17 cellular contexts compared by ENCODE assay signal in genomic region chr10:102334106-102334505, GRCh38.
DNase-seq lines count a peak whose midpoint lies in the region; TF ChIP-seq lines count a peak whose summit lies in the region.
"Had no signal": no experiment of that assay in that cellular context is flagged by ENCODE, and none has a peak within 500 bp of the region (broad histone marks: within the 10 kb centered on the region; RNA-seq: fewer than 3 reads in every experiment).

No MANE protein-coding gene starts in this region.

- H3K27ac ChIP-seq in H9 (ENCODE audit: insufficient read length, low read depth, low read length) = no peak overlapping the region
- H3K27ac ChIP-seq: adrenal gland; BLaER1 treated with 17β-estradiol and CSF1 and Interleukin-3, amounts not matched to agents 10 nM and 100 nM had no signal

- no CpG with 5 or more reads among the region's 4 CpGs for WGBS in H9 (ENCODE audit: extremely low coverage, insufficient read length, low lambda C conversion rate)

- H2AFZ ChIP-seq in H9 (ENCODE audit: low read length) = no peak overlapping the region

- H3K23ac ChIP-seq in H9 (ENCODE audit: insufficient read length, low read depth, low read length) = no peak overlapping the region

- H3K27me3 Mint-ChIP-seq in H9 (ENCODE audit: low read depth) = peaks cover 36% of the 10 kb centered on the region
- H3K27me3 Mint-ChIP-seq: effector memory CD8-positive, alpha-beta T cell; stimulated activated memory B cell treated with anti-CD40 and anti-IgM and Interleukin-4, amounts not matched to agents 10 μg/mL and 1 μg/mL and 100 μg/mL, for 72 hours had no signal

- no peaks in the 10 kb centered on the region for H3K79me1 ChIP-seq in H9 (ENCODE audit: insufficient read depth, low read depth, low read length, poor library complexity, severe bottlenecking)

- H3K4me3 Mint-ChIP-seq in H9 = no peak overlapping the region
- H3K4me3 Mint-ChIP-seq: effector memory CD8-positive, alpha-beta T cell; stimulated activated memory B cell treated with anti-CD40 and anti-IgM and Interleukin-4, amounts not matched to agents 10 μg/mL and 1 μg/mL and 100 μg/mL, for 72 hours had no signal

- no peak overlapping the region for H2BK120ac ChIP-seq in H9 (ENCODE audit: low read depth, low read length, poor library complexity, severe bottlenecking)

- H3K79me2 ChIP-seq in H9 (ENCODE audit: insufficient read depth, low read length) = no peaks in the 10 kb centered on the region

- no peak overlapping the region for H2AK5ac ChIP-seq in H9 (ENCODE audit: insufficient read length, low read length)

- H3K4me1 ChIP-seq in H9 (ENCODE audit: insufficient read depth, low read length) = no peaks in the 10 kb centered on the region

- DNase-seq in MV-4-11 (lab: John Stamatoyannopoulos, UW) = peak; percentile 65
- DNase-seq in cerebellum (ENCODE audit: low spot score) = peak; percentile 72
- peak; percentile 63 for DNase-seq in kidney glomerular epithelial cell (lab: John Stamatoyannopoulos, UW)
- DNase-seq in retinal pigment epithelial cell (ENCODE audit: low read depth) = peak; percentile 90
- DNase-seq in activated gamma-delta T cell treated with Interleukin-2 at 50 U/mL for 16 hours = no peak
- DNase-seq in AG08396 (ENCODE audit: low spot score) = no peak
- no peak for DNase-seq in H9
- DNase-seq in GM13977 (ENCODE audit: low spot score) = no peak
- DNase-seq: activated CD8-positive, alpha-beta memory T cell treated with anti-CD3 and anti-CD28 coated beads, Interleukin-2, amount 50 U/mL, for 48 hours; effector memory CD8-positive, alpha-beta T cell; mammary epithelial cell; NCI-H187; NK-92 treated with Interleukin-12 subunit alpha and Interleukin-12 subunit beta, amount 100 ng/mL, for 24 hours; stimulated activated CD4-positive, alpha-beta T cell treated with anti-CD3 and anti-CD28 coated beads, Interleukin-4, amount 100 ng/mL, for 24 hours had no signal

- H3K56ac ChIP-seq in H9 (ENCODE audit: insufficient read length, low read depth, low read length) = no peak overlapping the region

- no peak overlapping the region for H2BK5ac ChIP-seq in H9 (ENCODE audit: insufficient read length, low read length)

- no peak overlapping the region for H3K4me2 ChIP-seq in H9 (ENCODE audit: insufficient read depth, insufficient read length, low read length)

- no peak for TF ChIP-seq CTCF in retinal pigment epithelial cell (conservative IDR thresholded peaks at IDR 0.05; ENCODE audit: low read depth, low read length)
- no peak for TF ChIP-seq CTCF in H9 (conservative IDR thresholded peaks at IDR 0.05)
- no peak for TF ChIP-seq CTCF in GM13977 (IDR thresholded peaks at IDR 0.05; ENCODE audit: extremely low read depth, insufficient read depth, missing control alignments)

- H4K91ac ChIP-seq in H9 (ENCODE audit: insufficient read length, low read depth, low read length) = no peak overlapping the region

- no peak overlapping the region for H4K5ac ChIP-seq in H9 (ENCODE audit: insufficient read length, low read depth, low read length)

- H3K23me2 ChIP-seq in H9 (ENCODE audit: insufficient read length, low read depth, low read length, poor library complexity, severe bottlenecking) = no peaks in the 10 kb centered on the region

- H3K9me3 Mint-ChIP-seq in H9 = peaks cover 0 to 1% of the 10 kb centered on the region in 2 experiments; a peak in 1 of 5 replicates
- H3K9me3 Mint-ChIP-seq: effector memory CD8-positive, alpha-beta T cell; stimulated activated memory B cell treated with anti-CD40 and anti-IgM and Interleukin-4, amounts not matched to agents 10 μg/mL and 1 μg/mL and 100 μg/mL, for 72 hours had no signal

- H3K4ac ChIP-seq in H9 (ENCODE audit: low read depth, low read length) = no peak overlapping the region

- no peaks in the 10 kb centered on the region for H3K4me1 Mint-ChIP-seq in H9
- H3K4me1 Mint-ChIP-seq: stimulated activated memory B cell treated with anti-CD40 and anti-IgM and Interleukin-4, amounts not matched to agents 10 μg/mL and 1 μg/mL and 100 μg/mL, for 72 hours had no signal

- H3K4me3 ChIP-seq in retinal pigment epithelial cell (ENCODE audit: low read length) = no peak overlapping the region
- H3K4me3 ChIP-seq: adrenal gland; BLaER1 treated with 17β-estradiol and CSF1 and Interleukin-3, amounts not matched to agents 10 nM and 100 nM had no signal

- no peak overlapping the region for H3K18ac ChIP-seq in H9 (ENCODE audit: insufficient read length, low read depth, low read length)

- no peaks in the 10 kb centered on the region for H3K9me3 ChIP-seq in H9 (ENCODE audit: control insufficient read depth, low read depth, low read length)
- H3K9me3 ChIP-seq: adrenal gland; BLaER1 treated with 17β-estradiol and CSF1 and Interleukin-3, amounts not matched to agents 10 nM and 100 nM had no signal

- H2BK20ac ChIP-seq in H9 (ENCODE audit: low read depth, low read length, poor library complexity, severe bottlenecking) = no peak overlapping the region

- H4K20me1 ChIP-seq in H9 (ENCODE audit: control insufficient read depth, insufficient read depth, insufficient read length) = no peaks in the 10 kb centered on the region

- no peak overlapping the region for H3K14ac ChIP-seq in H9 (ENCODE audit: insufficient read depth, low read length)

- no peak overlapping the region for H2BK12ac ChIP-seq in H9 (ENCODE audit: insufficient read length, low read depth, low read length)

- no peak overlapping the region for H3K9ac ChIP-seq in H9 (ENCODE audit: extremely low read depth, insufficient read length, low read length)
- H3K9ac ChIP-seq: BLaER1 treated with 17β-estradiol and CSF1 and Interleukin-3, amounts not matched to agents 10 nM and 100 nM had no signal

- H3K27me3 ChIP-seq in H9 (ENCODE audit: insufficient read depth, low read length) = no peaks in the 10 kb centered on the region; the same call in 1 of the 2 replicates
- H3K27me3 ChIP-seq: adrenal gland; BLaER1 treated with 17β-estradiol and CSF1 and Interleukin-3, amounts not matched to agents 10 nM and 100 nM had no signal

- H4K8ac ChIP-seq in H9 (replicated peaks; ENCODE audit: insufficient read length, low read depth, low read length) = no peak overlapping the region

- in situ Hi-C loops in GM13977 (cut with MboI; ENCODE audit: low pct_unique_long_range_greater_than_20kb, low sequenced_read_pairs, unreplicated experiment) = no loop called here

- H3K36me3 Mint-ChIP-seq in H9 (ENCODE audit: insufficient read depth in 1 of 3, low read depth in 3 of 3) = no peaks in the 10 kb centered on the region; a peak in 1 of 7 replicates

- no peak overlapping the region for H3K27ac Mint-ChIP-seq in H9
- H3K27ac Mint-ChIP-seq: stimulated activated memory B cell treated with anti-CD40 and anti-IgM and Interleukin-4, amounts not matched to agents 10 μg/mL and 1 μg/mL and 100 μg/mL, for 72 hours had no signal

- no peak overlapping the region for H2BK15ac ChIP-seq in H9 (ENCODE audit: low read depth, low read length)

- no peak overlapping the region for H3T11ph ChIP-seq in H9 (ENCODE audit: low read length)

Comparison
In these comparisons a context has a peak if more than half of its experiments do, and no peak if none do; other contexts are left out.
1. DNase-seq: peak in MV-4-11 (single experiment), cerebellum (single experiment), kidney glomerular epithelial cell (single experiment) and retinal pigment epithelial cell (single experiment); none in activated gamma-delta T cell treated with Interleukin-2 at 50 U/mL for 16 hours (single experiment), AG08396 (single experiment), H9 (single experiment) and GM13977 (single experiment).